1 cellular context compared by ENCODE assay signal in the genomic region with DNA sequence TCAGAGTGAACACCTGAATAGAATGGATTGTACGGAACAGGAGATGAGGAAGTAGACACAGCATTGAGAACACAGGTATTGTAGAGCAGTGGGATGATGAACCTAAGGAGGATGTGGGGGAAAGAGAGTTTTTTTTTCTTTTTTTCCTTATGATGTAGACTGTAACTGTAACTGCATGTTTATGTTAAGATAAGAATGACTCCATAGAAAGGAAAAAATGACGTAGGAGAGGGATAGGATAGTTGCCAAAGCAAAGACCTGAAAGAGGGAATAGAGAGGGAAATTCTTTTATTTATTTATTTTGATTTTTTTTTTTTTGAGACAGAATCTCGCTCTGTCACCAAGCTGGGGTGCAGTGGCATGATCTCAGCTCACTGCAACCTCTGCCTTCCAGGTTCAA.
TF ChIP-seq lines count a peak whose summit lies in the region.

No MANE protein-coding gene starts in this region.

TF ChIP-seq in HEK293, 187 proteins besides CTCF, POLR2A, EP300 and RAD21:
- TF ChIP-seq, protein P1, sequence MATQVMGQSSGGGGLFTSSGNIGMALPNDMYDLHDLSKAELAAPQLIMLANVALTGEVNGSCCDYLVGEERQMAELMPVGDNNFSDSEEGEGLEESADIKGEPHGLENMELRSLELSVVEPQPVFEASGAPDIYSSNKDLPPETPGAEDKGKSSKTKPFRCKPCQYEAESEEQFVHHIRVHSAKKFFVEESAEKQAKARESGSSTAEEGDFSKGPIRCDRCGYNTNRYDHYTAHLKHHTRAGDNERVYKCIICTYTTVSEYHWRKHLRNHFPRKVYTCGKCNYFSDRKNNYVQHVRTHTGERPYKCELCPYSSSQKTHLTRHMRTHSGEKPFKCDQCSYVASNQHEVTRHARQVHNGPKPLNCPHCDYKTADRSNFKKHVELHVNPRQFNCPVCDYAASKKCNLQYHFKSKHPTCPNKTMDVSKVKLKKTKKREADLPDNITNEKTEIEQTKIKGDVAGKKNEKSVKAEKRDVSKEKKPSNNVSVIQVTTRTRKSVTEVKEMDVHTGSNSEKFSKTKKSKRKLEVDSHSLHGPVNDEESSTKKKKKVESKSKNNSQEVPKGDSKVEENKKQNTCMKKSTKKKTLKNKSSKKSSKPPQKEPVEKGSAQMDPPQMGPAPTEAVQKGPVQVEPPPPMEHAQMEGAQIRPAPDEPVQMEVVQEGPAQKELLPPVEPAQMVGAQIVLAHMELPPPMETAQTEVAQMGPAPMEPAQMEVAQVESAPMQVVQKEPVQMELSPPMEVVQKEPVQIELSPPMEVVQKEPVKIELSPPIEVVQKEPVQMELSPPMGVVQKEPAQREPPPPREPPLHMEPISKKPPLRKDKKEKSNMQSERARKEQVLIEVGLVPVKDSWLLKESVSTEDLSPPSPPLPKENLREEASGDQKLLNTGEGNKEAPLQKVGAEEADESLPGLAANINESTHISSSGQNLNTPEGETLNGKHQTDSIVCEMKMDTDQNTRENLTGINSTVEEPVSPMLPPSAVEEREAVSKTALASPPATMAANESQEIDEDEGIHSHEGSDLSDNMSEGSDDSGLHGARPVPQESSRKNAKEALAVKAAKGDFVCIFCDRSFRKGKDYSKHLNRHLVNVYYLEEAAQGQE (tag by site-specific recombination; IDR thresholded peaks at IDR 0.05) = no peak
- 0 out of 2 replicates have a peak, but pooled peaks have one; percentile 43 for TF ChIP-seq ZNF629 (tag by site-specific recombination; IDR thresholded peaks at IDR 0.05)
